8 cellular contexts compared by ENCODE assay signal in genomic region chr11:100498780-100499179, GRCh38.
"Had no signal": no experiment of that assay in that cellular context is flagged by ENCODE, and none has a peak within 500 bp of the region (broad histone marks: within the 10 kb centered on the region; RNA-seq: fewer than 3 reads in every experiment).

No MANE protein-coding gene starts in this region.

- H3K9ac ChIP-seq: KMS-11 had no signal

- DNase-seq: IMR-90, Karpas-422, Kasumi-1, KBM-7, KG1 had no signal

- FAIRE-seq: HTR-8/SVneo had no signal

- H3K4me2 ChIP-seq: KMS-11 had no signal

- H3K27ac ChIP-seq: HL-60, KMS-11 had no signal
